8 cellular contexts compared by ENCODE assay signal in the genomic region with DNA sequence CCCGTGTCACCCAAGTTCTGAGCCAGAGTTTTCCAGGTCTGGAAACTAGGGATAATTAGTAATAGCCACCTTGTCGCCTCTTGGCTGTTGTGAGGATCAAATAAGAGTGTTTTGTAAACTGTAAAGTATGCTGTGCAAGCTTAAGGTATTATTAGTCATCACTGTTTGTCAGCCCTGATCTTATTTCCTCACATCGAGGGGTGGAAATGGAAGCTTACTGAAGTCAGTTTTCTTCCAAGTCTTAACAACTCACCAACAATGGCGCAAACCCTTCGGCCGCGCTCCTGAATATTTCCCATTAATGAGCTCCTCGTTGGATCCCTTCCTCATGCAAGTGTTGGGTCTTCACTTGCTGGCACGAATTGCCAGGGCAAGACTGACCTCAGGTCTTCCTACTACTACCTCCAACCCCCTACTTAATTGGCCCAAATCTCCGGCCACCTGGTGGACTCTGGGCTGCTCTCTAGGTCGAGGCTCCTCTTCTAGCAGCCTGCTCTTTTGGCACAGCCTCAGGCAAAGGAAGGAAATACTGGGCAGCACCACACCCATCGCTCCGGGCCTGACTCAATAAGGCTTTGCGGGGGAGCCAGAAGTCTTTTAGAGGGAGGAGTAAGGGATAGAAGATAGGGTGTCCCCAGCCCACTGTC. TPM values are rescaled to one million over a fixed set of nuclear protein-coding genes. Genes with fewer than 3 reads are reported as not detected.
DNase-seq lines count a peak whose midpoint lies in the region; ATAC-seq and TF ChIP-seq lines count a peak whose summit lies in the region.

No MANE protein-coding gene starts in this region.

- ATAC-seq in GM19351 (IDR thresholded peaks at IDR 0.05; ENCODE audit: unreplicated experiment): no peak

- H3K4me3 ChIP-seq in fibroblast of villous mesenchyme (ENCODE audit: low read depth, low read length) (peak overlapping the region; percentile 97), skeletal muscle satellite cell (ENCODE audit: low read length) (peak overlapping the region; percentile 75)

- peak overlapping the region; percentile 83 for H3K4me2 ChIP-seq in skeletal muscle satellite cell (ENCODE audit: low read length)

- peaks cover 24% of the 10 kb centered on the region for H3K36me3 ChIP-seq in skeletal muscle satellite cell (ENCODE audit: insufficient read depth, low read length)

- H3K27me3 ChIP-seq in skeletal muscle satellite cell (ENCODE audit: control insufficient read depth, insufficient read depth, low read length): no peaks in the 10 kb centered on the region

- peak overlapping the region; percentile 98 for H3K27ac ChIP-seq in VCaP

- H3K9ac ChIP-seq in skeletal muscle satellite cell (ENCODE audit: low read depth, low read length): peak overlapping the region; percentile 94

- DNase-seq in stimulated activated CD4-positive, alpha-beta T cell treated with anti-CD3 and anti-CD28 coated beads, Interleukin-4, amount 100 ng/mL, for 24 hours: peak; percentile 32
- no peak for DNase-seq in stimulated activated CD4-positive, alpha-beta T cell treated with anti-CD3 and anti-CD28 coated beads, Interleukin-4, amount 100 ng/mL, for 1 hour
- DNase-seq in fibroblast of villous mesenchyme (ENCODE audit: low read depth) (no peak), NCI-H774 (lab: John Stamatoyannopoulos, UW) (no peak), inferior parietal cortex (ENCODE audit: extremely low spot score) (no peak)

- H3K9me3 ChIP-seq in skeletal muscle satellite cell (replicated peaks; ENCODE audit: low read length): no peaks in the 10 kb centered on the region

- no peak; the same call in none of the 2 replicates for TF ChIP-seq CTCF in VCaP (conservative IDR thresholded peaks at IDR 0.05)
- no peak for TF ChIP-seq CTCF in fibroblast of villous mesenchyme (IDR thresholded peaks at IDR 0.05; ENCODE audit: insufficient read depth, low read depth, low read length)

- peaks cover 18% of the 10 kb centered on the region for H3K4me1 ChIP-seq in skeletal muscle satellite cell (ENCODE audit: control insufficient read depth, insufficient read depth, low read length)

RNA-seq across cellular contexts. Expression of gene SLC35B1, which starts 0.9 kb away (rescaled TPM):
- 56.4 and 61.3 TPM in 2 replicates for total RNA-seq in fibroblast of villous mesenchyme
- 48.2 and 71.9 TPM in 2 replicates for total RNA-seq in skeletal muscle satellite cell (2012; rRNA removed)

RNA-seq across cellular contexts. Expression of gene SPOP, which starts 30.7 kb away (rescaled TPM):
- 43.5 and 59.2 TPM in 2 replicates for total RNA-seq in fibroblast of villous mesenchyme
- total RNA-seq in skeletal muscle satellite cell (2012; rRNA removed): 28.8 and 34.2 TPM in 2 replicates

RNA-seq across cellular contexts. Expression of gene FAM117A, which starts 55.3 kb away (rescaled TPM):
- 1.7 and 1.9 TPM in 2 replicates for total RNA-seq in fibroblast of villous mesenchyme
- 1.3 and 2.3 TPM in 2 replicates for total RNA-seq in skeletal muscle satellite cell (2012; rRNA removed)
